Comparison of ENCODE assay signal across 1 cellular context in the genomic region with DNA sequence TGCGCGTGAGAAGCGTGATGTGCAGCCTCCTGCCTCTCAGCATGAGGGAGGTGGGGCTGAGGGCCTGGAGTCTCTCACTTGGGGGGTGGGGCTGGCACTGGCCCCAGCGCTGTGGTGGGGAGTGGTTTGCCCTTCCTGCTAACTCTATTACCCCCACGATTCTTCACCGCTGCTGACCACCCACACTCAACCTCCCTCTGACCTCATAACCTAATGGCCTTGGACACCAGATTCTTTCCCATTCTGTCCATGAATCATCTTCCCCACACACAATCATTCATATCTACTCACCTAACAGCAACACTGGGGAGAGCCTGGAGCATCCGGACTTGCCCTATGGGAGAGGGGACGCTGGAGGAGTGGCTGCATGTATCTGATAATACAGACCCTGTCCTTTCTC.
TF ChIP-seq lines count a peak whose summit lies in the region.

No MANE protein-coding gene starts in this region.

TF ChIP-seq in H1, 55 proteins besides CTCF, POLR2A, EP300 and RAD21:
- TF ChIP-seq KDM5A (IDR thresholded peaks at IDR 0.05; ENCODE audit: low read length) (no peak), ZNF274 (IDR thresholded peaks at IDR 0.05; ENCODE audit: borderline replicate concordance, extremely low read depth, low read length) (no peak), TAF7 (optimal IDR thresholded peaks at IDR 0.05; ENCODE audit: borderline replicate concordance, low read depth, low read length) (no peak), RFX5 (IDR thresholded peaks at IDR 0.05; ENCODE audit: borderline replicate concordance, low read depth, low read length) (no peak), JUN (IDR thresholded peaks at IDR 0.05; ENCODE audit: low read depth, low read length) (no peak), SIRT6 (IDR thresholded peaks at IDR 0.05; ENCODE audit: low read length) (no peak), CHD2 (IDR thresholded peaks at IDR 0.05; ENCODE audit: low read length) (no peak), CTBP2 (IDR thresholded peaks at IDR 0.05; ENCODE audit: borderline replicate concordance, insufficient read depth, insufficient read length, low read length) (no peak), JUND (IDR thresholded peaks at IDR 0.05; ENCODE audit: low read length) (no peak), NANOG (IDR thresholded peaks at IDR 0.05; ENCODE audit: insufficient read depth, low read depth, low read length, poor library complexity, severe bottlenecking) (no peak), TAF1 (IDR thresholded peaks at IDR 0.05; ENCODE audit: low read depth, low read length) (no peak), MAFK (IDR thresholded peaks at IDR 0.05; ENCODE audit: low read depth, low read length) (no peak), ASH2L (IDR thresholded peaks at IDR 0.05; ENCODE audit: low read length) (no peak)
- TF ChIP-seq, protein P1, sequence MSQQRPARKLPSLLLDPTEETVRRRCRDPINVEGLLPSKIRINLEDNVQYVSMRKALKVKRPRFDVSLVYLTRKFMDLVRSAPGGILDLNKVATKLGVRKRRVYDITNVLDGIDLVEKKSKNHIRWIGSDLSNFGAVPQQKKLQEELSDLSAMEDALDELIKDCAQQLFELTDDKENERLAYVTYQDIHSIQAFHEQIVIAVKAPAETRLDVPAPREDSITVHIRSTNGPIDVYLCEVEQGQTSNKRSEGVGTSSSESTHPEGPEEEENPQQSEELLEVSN (IDR thresholded peaks at IDR 0.05): no peak
